ENCODE assay signal across 26 cellular contexts in the genomic region with DNA sequence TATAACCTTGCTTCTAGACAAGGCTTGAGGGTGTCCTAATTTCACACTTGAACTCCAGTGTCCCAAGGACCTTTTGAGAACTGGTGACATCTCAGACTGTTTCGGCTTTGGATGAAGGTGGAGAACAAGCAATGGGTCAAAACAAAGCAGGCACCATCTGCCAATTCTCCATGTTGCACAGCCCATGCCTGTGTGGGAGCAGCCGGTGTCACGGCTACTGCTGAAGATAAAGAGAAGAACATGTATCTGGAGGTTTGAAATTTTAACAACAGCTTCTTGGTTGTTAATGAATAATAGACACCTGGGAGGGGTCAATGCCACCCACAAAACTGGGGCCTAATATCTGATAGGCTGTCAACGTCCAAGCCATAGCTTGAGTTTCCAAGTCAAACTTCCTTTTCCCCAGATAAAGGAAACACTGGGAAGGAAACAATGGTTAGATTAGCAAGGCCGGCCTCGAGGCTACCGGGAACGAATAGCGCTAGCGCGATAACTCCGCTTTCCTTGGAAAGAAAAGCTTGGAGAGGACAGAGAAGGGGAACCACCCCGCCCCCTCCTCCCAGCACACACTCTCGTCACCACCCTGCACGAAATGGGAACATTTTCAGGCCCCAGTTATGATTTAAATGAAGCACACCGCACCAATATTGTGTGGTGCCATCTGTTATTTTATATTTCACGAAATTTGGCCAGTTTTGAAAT. TPM values are rescaled to one million over a fixed set of nuclear protein-coding genes. Genes with fewer than 3 reads are reported as not detected.
"Had no signal": no experiment of that assay in that cellular context is flagged by ENCODE, and none has a peak within 500 bp of the region (broad histone marks: within the 10 kb centered on the region; RNA-seq: fewer than 3 reads in every experiment).

No MANE protein-coding gene starts in this region.

- ATAC-seq: natural killer cell; sciatic nerve; stimulated activated naive CD8-positive, alpha-beta T cell treated with anti-CD3 and anti-CD28 coated beads, Interleukin-15, amount 100 ng/mL, for 72 hours had no signal

- H3K27ac Mint-ChIP-seq: memory B cell, natural killer cell had no signal

- H3K27me3 Mint-ChIP-seq: memory B cell; stimulated activated naive CD8-positive, alpha-beta T cell treated with anti-CD3 and anti-CD28 coated beads, Interleukin-15, amount 100 ng/mL, for 72 hours had no signal

- H3K4me3 Mint-ChIP-seq: memory B cell; natural killer cell; stimulated activated naive CD8-positive, alpha-beta T cell treated with anti-CD3 and anti-CD28 coated beads, Interleukin-15, amount 100 ng/mL, for 72 hours had no signal

- H3K36me3 Mint-ChIP-seq: memory B cell, natural killer cell had no signal

- H3K27me3 ChIP-seq: esophagus squamous epithelium, ovary, thyroid gland, vagina had no signal

- DNase-seq: dermis blood vessel endothelial cell; effector memory CD4-positive, alpha-beta T cell; erythroblast; esophagus squamous epithelium; foreskin melanocyte; kidney; natural killer cell; nucleus accumbens; ovary; retina; stimulated activated CD4-positive, alpha-beta T cell treated with anti-CD3 and anti-CD28 coated beads, Interleukin-12 subunit alpha, Interleukin-12 subunit beta, amount 100 ng/mL, for 4 hours; stimulated activated CD4-positive, alpha-beta T cell treated with anti-CD3 and anti-CD28 coated beads, Interleukin-1b, Interleukin-23, amount 100 ng/mL, for 48 hours; stimulated activated CD4-positive, alpha-beta T cell treated with anti-CD3 and anti-CD28 coated beads, Interleukin-4, amount 100 ng/mL, for 1 hour; stimulated activated CD8-positive, alpha-beta memory T cell treated with anti-CD3 and anti-CD28 coated beads, Interleukin-4, amount 100 ng/mL, for 48 hours; stimulated activated naive CD4-positive, alpha-beta T cell; stimulated activated naive CD8-positive, alpha-beta T cell treated with anti-CD3 and anti-CD28 coated beads, Interleukin-15, amount 100 ng/mL, for 72 hours; thyroid gland; trophoblast cell had no signal

- H3K4me3 ChIP-seq: coronary artery, esophagus squamous epithelium, lung, ovary, smooth muscle cell, thyroid gland, vagina had no signal

- H3K4me2 ChIP-seq: smooth muscle cell had no signal

- H3K9me3 ChIP-seq: esophagus squamous epithelium, ovary, thyroid gland, vagina had no signal

- H3K36me3 ChIP-seq: esophagus squamous epithelium, ovary, thyroid gland, vagina had no signal

- H3K4me1 ChIP-seq: esophagus squamous epithelium, thyroid gland, vagina had no signal

- H3K4me1 Mint-ChIP-seq: memory B cell; natural killer cell; stimulated activated naive CD8-positive, alpha-beta T cell treated with anti-CD3 and anti-CD28 coated beads, Interleukin-15, amount 100 ng/mL, for 72 hours had no signal

- H3K9me3 Mint-ChIP-seq: memory B cell had no signal

- H3K27ac ChIP-seq: coronary artery, esophagus squamous epithelium, ovary, thyroid gland, vagina had no signal

RNA-seq across cellular contexts. Expression of a gene that starts 21.7 kb away (rescaled TPM):
- total RNA-seq: dermis blood vessel endothelial cell, endothelial cell of umbilical vein, natural killer cell, pulmonary artery endothelial cell, vagina had no signal
- polyA plus RNA-seq: endothelial cell of umbilical vein, lung had no signal
